ENCODE assay signal across 24 cellular contexts in genomic region chr5:102902647-102903046, GRCh38.
DNase-seq lines count a peak whose midpoint lies in the region; ATAC-seq, FAIRE-seq and TF ChIP-seq lines count a peak whose summit lies in the region.
"Had no signal": no experiment of that assay in that cellular context is flagged by ENCODE, and none has a peak within 500 bp of the region (broad histone marks: within the 10 kb centered on the region; RNA-seq: fewer than 3 reads in every experiment).

No MANE protein-coding gene starts in this region.

- no peak for TF ChIP-seq POLR2A in IMR-90 (IDR thresholded peaks at IDR 0.05; ENCODE audit: low read depth, low read length)
- no peak for TF ChIP-seq POLR2A in endothelial cell of umbilical vein (IDR thresholded peaks at IDR 0.05; ENCODE audit: low read depth, low read length)

- H3K14ac ChIP-seq in IMR-90 (replicated peaks; ENCODE audit: low read depth, low read length): 0 out of 2 replicates have a peak overlapping the region, but pooled peaks have one; percentile 66

- H3K27ac Mint-ChIP-seq in CD8-positive, alpha-beta T cell: no peak overlapping the region
- H3K27ac Mint-ChIP-seq: activated CD4-positive, alpha-beta memory T cell treated with anti-CD3 and anti-CD28 coated beads for 36 hours; activated T-cell treated with anti-CD3 and anti-CD28 coated beads, Interleukin-2, amount 50 U/mL, for 72 hours; CD8-positive, alpha-beta memory T cell; mesothelial cell of epicardium; stimulated activated naive CD8-positive, alpha-beta T cell treated with anti-CD3 and anti-CD28 coated beads, Interleukin-15, Interleukin-2, amounts not matched to agents 100 ng/mL and 50 ng/mL, for 24 hours had no signal

- no peak overlapping the region for H4K8ac ChIP-seq in IMR-90 (ENCODE audit: low read depth in 2 of 2, low read length in 2 of 2)

- no peak overlapping the region for H3K4ac ChIP-seq in IMR-90 (ENCODE audit: low read depth, low read length)

- POLR2A ChIA-PET in IMR-90 (lab: Charles Lee; ENCODE audit: unreplicated experiment): no interaction called here
- POLR2A ChIA-PET in endothelial cell of umbilical vein (lab: Charles Lee): no interaction called here
- POLR2A ChIA-PET in CD8-positive, alpha-beta T cell (lab: Charles Lee): no interaction called here

- dilution Hi-C loops in IMR-90 (cut with HindIII; ENCODE audit: low sequenced_read_pairs, unreplicated experiment): no loop called here
- dilution Hi-C loops in endothelial cell of umbilical vein (cut with MboI; ENCODE audit: extremely low pct_ligation_motif_present, low sequenced_read_pairs): no loop called here

- TF ChIP-seq RAD21 in IMR-90 (IDR thresholded peaks at IDR 0.05; ENCODE audit: low read length): no peak

- no peaks in the 10 kb centered on the region for H3K9me3 ChIP-seq in IMR-90 (ENCODE audit: control insufficient read depth, insufficient read depth, low read length)
- H3K9me3 ChIP-seq in endothelial cell of umbilical vein (replicated peaks; ENCODE audit: control insufficient read depth, insufficient read depth, low read length): no peaks in the 10 kb centered on the region
- H3K9me3 ChIP-seq in CD8-positive, alpha-beta T cell (ENCODE audit: low read length): no peaks in the 10 kb centered on the region
- H3K9me3 ChIP-seq: BE2C, vagina had no signal

- peaks cover 7 to 11% of the 10 kb centered on the region in 2 experiments; a peak in 3 of 4 replicates for H3K79me1 ChIP-seq in IMR-90 (ENCODE audit: low read depth in 1 of 2, low read length in 2 of 2)

- no peaks in the 10 kb centered on the region for H3K27me3 Mint-ChIP-seq in CD8-positive, alpha-beta T cell (ENCODE audit: low read depth)
- H3K27me3 Mint-ChIP-seq: activated CD4-positive, alpha-beta memory T cell treated with anti-CD3 and anti-CD28 coated beads for 36 hours; CD8-positive, alpha-beta memory T cell; stimulated activated naive CD8-positive, alpha-beta T cell treated with anti-CD3 and anti-CD28 coated beads, Interleukin-15, Interleukin-2, amounts not matched to agents 100 ng/mL and 50 ng/mL, for 24 hours had no signal

- peaks cover 3% of the 10 kb centered on the region for H3K36me3 Mint-ChIP-seq in CD8-positive, alpha-beta T cell
- H3K36me3 Mint-ChIP-seq: mesothelial cell of epicardium had no signal

- no peak overlapping the region for H3K27ac ChIP-seq in IMR-90 (ENCODE audit: insufficient read depth, low read length)
- no peak overlapping the region for H3K27ac ChIP-seq in endothelial cell of umbilical vein (ENCODE audit: insufficient read depth, low read depth, low read length)
- H3K27ac ChIP-seq in CD8-positive, alpha-beta T cell (ENCODE audit: low read depth, low read length): no peak overlapping the region
- H3K27ac ChIP-seq: PC-9, vagina had no signal

- no peak overlapping the region for H3K18ac ChIP-seq in IMR-90 (ENCODE audit: low read depth, low read length)

- H2BK20ac ChIP-seq in IMR-90 (ENCODE audit: low read depth, low read length): no peak overlapping the region

- ATAC-seq in GM18868 (IDR thresholded peaks at IDR 0.05; ENCODE audit: unreplicated experiment): peak; percentile 62
- ATAC-seq in IMR-90 (ENCODE audit: low read depth): no peak
- ATAC-seq in CD8-positive, alpha-beta T cell: no peak
- ATAC-seq: activated T-cell treated with anti-CD3 and anti-CD28 coated beads, Interleukin-2, amount 50 U/mL, for 72 hours had no signal

- no peaks in the 10 kb centered on the region for H3K9me3 Mint-ChIP-seq in CD8-positive, alpha-beta T cell
- H3K9me3 Mint-ChIP-seq: activated T-cell treated with anti-CD3 and anti-CD28 coated beads, Interleukin-2, amount 50 U/mL, for 72 hours; mesothelial cell of epicardium had no signal

- H3K4me1 ChIP-seq in IMR-90 (ENCODE audit: control insufficient read depth, insufficient read depth, low read length) (no peaks in the 10 kb centered on the region), endothelial cell of umbilical vein (ENCODE audit: control insufficient read depth, extremely low read depth, insufficient read depth, low read length) (no peaks in the 10 kb centered on the region)
- no peaks in the 10 kb centered on the region for H3K4me1 ChIP-seq in CD8-positive, alpha-beta T cell (ENCODE audit: insufficient read depth, low read length)
- H3K4me1 ChIP-seq: BE2C, vagina had no signal

- TF ChIP-seq CTCF in IMR-90 (conservative IDR thresholded peaks at IDR 0.05; ENCODE audit: low read depth, low read length) (no peak), endothelial cell of umbilical vein (IDR thresholded peaks at IDR 0.05; ENCODE audit: extremely low read depth in 1 of 2, insufficient read depth in 1 of 2, low read depth in 1 of 2, low read length in 2 of 2) (no peak)
- TF ChIP-seq CTCF in CD8-positive, alpha-beta T cell (IDR thresholded peaks at IDR 0.05): no peak

- H2AFZ ChIP-seq in IMR-90 (replicated peaks; ENCODE audit: low read length, poor library complexity) (no peak overlapping the region), endothelial cell of umbilical vein (ENCODE audit: low read depth, low read length) (no peak overlapping the region)
- H2AFZ ChIP-seq: PC-9 had no signal

- H3K27me3 ChIP-seq in IMR-90 (ENCODE audit: control insufficient read depth, insufficient read depth, low read length): no peaks in the 10 kb centered on the region
- H3K27me3 ChIP-seq in endothelial cell of umbilical vein (ENCODE audit: control insufficient read depth in 2 of 2, insufficient read depth in 2 of 2, low read length in 2 of 2): no peaks in the 10 kb centered on the region
- no peaks in the 10 kb centered on the region for H3K27me3 ChIP-seq in CD8-positive, alpha-beta T cell (ENCODE audit: insufficient read depth, low read length)
- H3K27me3 ChIP-seq: BE2C, heart right ventricle, vagina had no signal

- H2BK15ac ChIP-seq in IMR-90 (ENCODE audit: low read depth, low read length): no peak overlapping the region

- in situ Hi-C loops in IMR-90 (cut with MboI; ENCODE audit: low sequenced_read_pairs): no loop called here

- CTCF ChIA-PET in IMR-90 (lab: Yijun Ruan, JAX): no interaction called here
- CTCF ChIA-PET in endothelial cell of umbilical vein (lab: Charles Lee): no interaction called here
- CTCF ChIA-PET in CD8-positive, alpha-beta T cell (lab: Charles Lee): no interaction called here

- BruUV-seq in IMR-90 (replicated peaks; lab: Mats Ljungman, UMichigan) (no TSS peak), endothelial cell of umbilical vein (replicated peaks; lab: Mats Ljungman, UMichigan) (no TSS peak)

- H4K91ac ChIP-seq in IMR-90 (ENCODE audit: insufficient read depth, low read depth, low read length): no peak overlapping the region

- H3K9ac ChIP-seq in IMR-90 (ENCODE audit: low read depth, low read length) (no peak overlapping the region), endothelial cell of umbilical vein (replicated peaks; ENCODE audit: extremely low read depth, insufficient read depth, low read length) (no peak overlapping the region)

- H3K9me1 ChIP-seq in IMR-90 (ENCODE audit: insufficient read depth, low read length): peaks cover 3% of the 10 kb centered on the region; the same call in 1 of the 2 replicates
- no peaks in the 10 kb centered on the region for H3K9me1 ChIP-seq in endothelial cell of umbilical vein (replicated peaks; ENCODE audit: control insufficient read depth, extremely low read depth, insufficient read depth, low read length)

- H2AK5ac ChIP-seq in IMR-90 (ENCODE audit: low read depth, low read length): no peak overlapping the region

- H3K79me2 ChIP-seq in endothelial cell of umbilical vein (ENCODE audit: control insufficient read depth, insufficient read depth, low read length): no peaks in the 10 kb centered on the region

- intact Hi-C loops in IMR-90 (cut with micrococcal nuclease): no loop called here
- intact Hi-C loops in endothelial cell of umbilical vein (cut with micrococcal nuclease): no loop called here
- intact Hi-C loops in CD8-positive, alpha-beta T cell (cut with DNase I, micrococcal nuclease): no loop called here

- no CpG with 5 or more reads among the region's 2 CpGs for WGBS in IMR-90 (ENCODE audit: extremely low coverage in 2 of 2, insufficient read length in 1 of 2), 2 experiments

- no peak overlapping the region for H3K4me3 ChIP-seq in IMR-90 (ENCODE audit: insufficient read depth, low read depth, low read length)
- no peak overlapping the region for H3K4me3 ChIP-seq in endothelial cell of umbilical vein (replicated peaks in 1 of 3; ENCODE audit: insufficient read depth in 1 of 3, low read depth in 1 of 3, low read length in 3 of 3)
- no peak overlapping the region for H3K4me3 ChIP-seq in CD8-positive, alpha-beta T cell (ENCODE audit: low read depth, low read length)
- H3K4me3 ChIP-seq: heart right ventricle, PC-9, vagina had no signal

- H2BK120ac ChIP-seq in IMR-90 (ENCODE audit: low read depth, low read length): no peak overlapping the region

- H3K36me3 ChIP-seq in IMR-90 (ENCODE audit: control insufficient read depth, insufficient read depth, low read length) (peaks cover 4% of the 10 kb centered on the region; the same call in 1 of the 2 replicates), endothelial cell of umbilical vein (ENCODE audit: control insufficient read depth in 2 of 2, extremely low read depth in 1 of 2, insufficient read depth in 2 of 2, low read length in 2 of 2) (no peaks in the 10 kb centered on the region)
- H3K36me3 ChIP-seq in CD8-positive, alpha-beta T cell (ENCODE audit: insufficient read depth, low read length): no peaks in the 10 kb centered on the region
- H3K36me3 ChIP-seq: BE2C, heart right ventricle, vagina had no signal

- H3K56ac ChIP-seq in IMR-90 (ENCODE audit: extremely low read depth, insufficient read depth, low read length): no peak overlapping the region

- no peak for FAIRE-seq in endothelial cell of umbilical vein (lab: Jason Lieb, UNC)
- FAIRE-seq: frontal cortex, GM12892 had no signal

- no peak overlapping the region for H3K23ac ChIP-seq in IMR-90 (ENCODE audit: low read depth, low read length)

- DNase-seq in IMR-90 (no peak), NCI-H748 treated with DMSO at 0.1 percent for 48 hours (lab: John Stamatoyannopoulos, UW) (peak; percentile 52), endothelial cell of umbilical vein (ENCODE audit: low read depth, low spot score) (peak; percentile 7), HuH-7 (ENCODE audit: low spot score) (no peak), GM19238 (ENCODE audit: insufficient read length, low spot score) (no peak)
- DNase-seq in CD8-positive, alpha-beta T cell: no peak
- DNase-seq: activated CD4-positive, alpha-beta memory T cell treated with anti-CD3 and anti-CD28 coated beads for 36 hours; activated CD4-positive, CD25-positive, alpha-beta regulatory T cell treated with anti-CD3 and anti-CD28 coated beads, Interleukin-2, amount 50 U/mL, for 72 hours; activated naive CD4-positive, alpha-beta T cell; activated T-cell treated with anti-CD3 and anti-CD28 coated beads, Interleukin-2, amount 50 U/mL, for 72 hours; BE2C; CD8-positive, alpha-beta memory T cell; DMS 273 treated with DMSO at 0.1 percent for 48 hours; heart right ventricle; NCI-H345; right cardiac atrium; stimulated activated CD8-positive, alpha-beta memory T cell treated with anti-CD3 and anti-CD28 coated beads, Interleukin-4, amount 100 ng/mL, for 48 hours had no signal

- H4K20me1 ChIP-seq in IMR-90 (ENCODE audit: insufficient read depth, low read length) (no peaks in the 10 kb centered on the region), endothelial cell of umbilical vein (replicated peaks; ENCODE audit: control insufficient read depth, extremely low read depth, insufficient read depth, low read length) (no peaks in the 10 kb centered on the region)

- no peak overlapping the region for H3K4me2 ChIP-seq in IMR-90 (ENCODE audit: low read depth, low read length)
- H3K4me2 ChIP-seq in endothelial cell of umbilical vein (ENCODE audit: insufficient read depth, low read length): no peak overlapping the region
- H3K4me2 ChIP-seq: PC-9 had no signal

- H3K4me3 Mint-ChIP-seq in CD8-positive, alpha-beta T cell: no peak overlapping the region
- H3K4me3 Mint-ChIP-seq: activated CD4-positive, alpha-beta memory T cell treated with anti-CD3 and anti-CD28 coated beads for 36 hours; activated T-cell treated with anti-CD3 and anti-CD28 coated beads, Interleukin-2, amount 50 U/mL, for 72 hours; CD8-positive, alpha-beta memory T cell; mesothelial cell of epicardium; stimulated activated naive CD8-positive, alpha-beta T cell treated with anti-CD3 and anti-CD28 coated beads, Interleukin-15, Interleukin-2, amounts not matched to agents 100 ng/mL and 50 ng/mL, for 24 hours had no signal

- peaks cover 2% of the 10 kb centered on the region for H3K4me1 Mint-ChIP-seq in CD8-positive, alpha-beta T cell (ENCODE audit: low read depth)
- H3K4me1 Mint-ChIP-seq: mesothelial cell of epicardium had no signal

- no peak overlapping the region for H2BK5ac ChIP-seq in IMR-90 (ENCODE audit: low read depth, low read length, poor library complexity, severe bottlenecking)

- H2AK9ac ChIP-seq in IMR-90 (replicated peaks; ENCODE audit: low read depth, low read length, poor library complexity): no peak overlapping the region

- no peak overlapping the region for H4K5ac ChIP-seq in IMR-90 (ENCODE audit: low read depth, low read length)

Comparison
In these comparisons a context has a peak if more than half of its experiments do, and no peak if none do; other contexts are left out.
1. DNase-seq: peak in NCI-H748 treated with DMSO at 0.1 percent for 48 hours (single experiment) and endothelial cell of umbilical vein (single experiment); none in IMR-90 (single experiment), HuH-7 (single experiment), CD8-positive, alpha-beta T cell (0 of 7) and GM19238 (single experiment).